1 cellular context compared by ENCODE assay signal in genomic region chr16:70694517-70695218, GRCh38.
TF ChIP-seq lines count a peak whose summit lies in the region.

No MANE protein-coding gene starts in this region.

TF ChIP-seq in H1, 55 proteins besides CTCF, POLR2A, EP300 and RAD21:
- TF ChIP-seq CHD2 (IDR thresholded peaks at IDR 0.05; ENCODE audit: low read length) (no peak), BACH1 (IDR thresholded peaks at IDR 0.05; ENCODE audit: low read length) (0 out of 2 replicates have a peak, but pooled peaks have one; percentile 0)
